17 cellular contexts compared by ENCODE assay signal in the genomic region with DNA sequence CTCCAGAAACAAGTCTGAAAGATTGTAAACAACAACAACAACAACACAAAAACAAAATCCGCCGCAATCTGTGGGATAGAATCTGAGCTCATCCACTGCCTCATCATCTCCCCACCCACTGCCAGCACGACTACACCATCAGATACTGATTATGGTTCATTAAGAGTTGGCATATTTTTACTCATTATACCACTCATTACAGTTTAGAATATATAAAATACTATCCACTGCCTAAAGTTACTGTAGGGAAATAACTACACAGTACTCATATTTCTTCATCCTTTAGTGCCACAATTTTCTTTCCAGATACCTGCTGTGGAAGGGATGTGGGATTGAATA.
"Had no signal": no experiment of that assay in that cellular context is flagged by ENCODE, and none has a peak within 500 bp of the region (broad histone marks: within the 10 kb centered on the region; RNA-seq: fewer than 3 reads in every experiment).

No MANE protein-coding gene starts in this region.

- H3K9me3 Mint-ChIP-seq: activated naive CD8-positive, alpha-beta T cell treated with anti-CD3 and anti-CD28 coated beads, Interleukin-2, amount 50 U/mL, for 24 hours; endodermal cell; stimulated activated naive CD8-positive, alpha-beta T cell treated with anti-CD3 and anti-CD28 coated beads, Interleukin-15, amount 100 ng/mL, for 72 hours had no signal

- H3K4me1 Mint-ChIP-seq: activated naive CD8-positive, alpha-beta T cell treated with anti-CD3 and anti-CD28 coated beads, Interleukin-2, amount 50 U/mL, for 24 hours; endodermal cell; stimulated activated naive CD8-positive, alpha-beta T cell treated with anti-CD3 and anti-CD28 coated beads, Interleukin-15, amount 100 ng/mL, for 72 hours had no signal

- H3K4me3 Mint-ChIP-seq: activated naive CD8-positive, alpha-beta T cell treated with anti-CD3 and anti-CD28 coated beads, Interleukin-2, amount 50 U/mL, for 24 hours; endodermal cell; natural killer cell treated with Interleukin-12 subunit alpha and Interleukin-12 subunit beta and Interleukin-15 and Interleukin-18, amount 100 ng/mL, for 72 hours; stimulated activated naive CD8-positive, alpha-beta T cell treated with anti-CD3 and anti-CD28 coated beads, Interleukin-15, amount 100 ng/mL, for 72 hours had no signal

- ATAC-seq: activated naive CD8-positive, alpha-beta T cell treated with anti-CD3 and anti-CD28 coated beads, Interleukin-2, amount 50 U/mL, for 24 hours; gastroesophageal sphincter; left ventricle myocardium superior; natural killer cell treated with Interleukin-12 subunit alpha and Interleukin-12 subunit beta and Interleukin-15 and Interleukin-18, amount 100 ng/mL, for 72 hours; stimulated activated naive CD8-positive, alpha-beta T cell treated with anti-CD3 and anti-CD28 coated beads, Interleukin-15, amount 100 ng/mL, for 72 hours had no signal

- H3K36me3 Mint-ChIP-seq: natural killer cell treated with Interleukin-12 subunit alpha and Interleukin-12 subunit beta and Interleukin-15 and Interleukin-18, amount 100 ng/mL, for 72 hours had no signal

- H3K27ac Mint-ChIP-seq: activated naive CD8-positive, alpha-beta T cell treated with anti-CD3 and anti-CD28 coated beads, Interleukin-2, amount 50 U/mL, for 24 hours; endodermal cell; natural killer cell treated with Interleukin-12 subunit alpha and Interleukin-12 subunit beta and Interleukin-15 and Interleukin-18, amount 100 ng/mL, for 72 hours had no signal

- H3K27me3 Mint-ChIP-seq: activated naive CD8-positive, alpha-beta T cell treated with anti-CD3 and anti-CD28 coated beads, Interleukin-2, amount 50 U/mL, for 24 hours; natural killer cell treated with Interleukin-12 subunit alpha and Interleukin-12 subunit beta and Interleukin-15 and Interleukin-18, amount 100 ng/mL, for 72 hours; stimulated activated naive CD8-positive, alpha-beta T cell treated with anti-CD3 and anti-CD28 coated beads, Interleukin-15, amount 100 ng/mL, for 72 hours had no signal

- DNase-seq: activated CD4-positive, alpha-beta T cell treated with anti-CD3 and anti-CD28 coated beads, Interleukin-2, amount 50 U/mL, for 1 hour; activated CD8-positive, alpha-beta memory T cell treated with anti-CD3 and anti-CD28 coated beads, Interleukin-2, amount 50 U/mL, for 48 hours; activated gamma-delta T cell; activated naive CD4-positive, alpha-beta T cell treated with anti-CD3 and anti-CD28 coated beads, Interleukin-2, amount 50 U/mL, for 16 hours; activated naive CD8-positive, alpha-beta T cell treated with anti-CD3 and anti-CD28 coated beads, Interleukin-2, amount 50 U/mL, for 24 hours; activated T-cell treated with anti-CD3 and anti-CD28 coated beads, Interleukin-2, amount 50 U/mL, for 48 hours; cerebellar nuclear complex; endodermal cell; esophagus squamous epithelium; head of caudate nucleus; left ventricle myocardium superior; mammary epithelial cell; ovary; spleen; stimulated activated naive CD8-positive, alpha-beta T cell treated with anti-CD3 and anti-CD28 coated beads, Interleukin-15, amount 100 ng/mL, for 72 hours had no signal
